ENCODE assay signal across 8 cellular contexts in the genomic region with DNA sequence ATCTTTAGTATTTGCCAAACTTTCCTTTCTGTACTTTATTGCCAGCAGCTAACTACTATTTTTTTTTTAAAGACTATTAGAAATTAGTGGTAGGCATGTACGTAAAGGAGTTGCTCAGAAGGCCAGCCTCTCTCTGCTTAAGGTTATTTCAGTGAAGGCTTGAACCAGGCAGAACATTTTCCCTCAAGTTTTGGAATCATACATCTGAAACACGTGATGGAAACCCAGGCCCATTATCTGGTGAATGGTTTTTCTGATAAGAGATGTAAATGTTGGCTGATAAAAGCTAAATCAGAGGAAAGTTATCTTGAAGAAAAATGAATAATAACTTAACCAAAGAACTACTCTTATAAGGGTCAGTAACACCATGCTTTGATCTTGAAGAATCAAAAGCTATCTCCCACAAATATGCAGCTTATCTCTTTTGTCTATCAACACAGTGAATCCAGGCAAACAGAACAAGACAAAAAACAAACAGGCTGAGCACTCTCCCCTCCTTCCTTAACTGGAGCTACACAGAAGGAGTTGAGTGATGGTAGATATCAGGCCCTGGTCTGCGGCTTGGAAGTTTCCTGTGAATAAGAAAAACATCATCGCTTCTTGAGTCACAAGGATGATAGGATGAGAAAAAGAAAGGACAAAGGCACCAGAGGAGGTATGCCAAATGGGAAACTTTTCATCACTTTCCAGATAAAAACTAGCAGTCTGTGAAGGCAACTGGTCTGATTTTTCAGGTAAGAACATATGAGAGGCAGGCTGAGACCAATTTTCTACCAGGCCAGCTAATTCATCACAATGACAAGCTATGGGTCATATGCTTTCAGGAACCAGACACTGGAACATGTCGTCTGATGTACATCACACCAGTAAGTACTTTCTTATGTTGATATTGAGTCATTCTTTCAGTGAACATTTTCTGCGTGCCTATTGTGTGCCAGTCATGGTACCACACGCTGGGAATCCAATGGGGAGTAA.
DNase-seq lines count a peak whose midpoint lies in the region; ATAC-seq and TF ChIP-seq lines count a peak whose summit lies in the region.

No MANE protein-coding gene starts in this region.

- peak overlapping the region; percentile 96 for H3K27ac Mint-ChIP-seq in activated CD8-positive, alpha-beta T cell treated with anti-CD3 and anti-CD28 coated beads for 36 hours

- peaks cover 6% of the 10 kb centered on the region for H3K9me3 Mint-ChIP-seq in activated CD8-positive, alpha-beta T cell treated with anti-CD3 and anti-CD28 coated beads for 36 hours

- H3K79me2 ChIP-seq in hepatocyte: peaks cover 18% of the 10 kb centered on the region

- H3K4me1 Mint-ChIP-seq in activated CD8-positive, alpha-beta T cell treated with anti-CD3 and anti-CD28 coated beads for 36 hours (ENCODE audit: low read depth): peaks cover 72% of the 10 kb centered on the region

- 27% methylated on average over 7 of the region's 7 CpGs for WGBS in hepatocyte (ENCODE audit: low lambda C conversion rate, missing lambda C conversion rate)
- WGBS in aorta, 2 donors: 65 to 70% methylated on average over 7 of the region's 7 CpGs

- DNase-seq in stimulated activated CD4-positive, alpha-beta T cell treated with anti-CD3 and anti-CD28 coated beads, Interleukin-1b, Interleukin-23, amount 100 ng/mL, for 48 hours: peak; percentile 68
- no peak for DNase-seq in stimulated activated CD4-positive, alpha-beta T cell treated with anti-CD3 and anti-CD28 coated beads, Interleukin-12 subunit alpha, Interleukin-12 subunit beta, amount 100 ng/mL, for 4 hours
- DNase-seq in activated CD8-positive, alpha-beta T cell treated with anti-CD3 and anti-CD28 coated beads for 36 hours: peak; percentile 75
- DNase-seq in hepatocyte (ENCODE audit: low spot score) (peak; percentile 30), GM13977 (ENCODE audit: low spot score) (no peak), SIG-M5 treated with dmso at 0.1 percent for 504 hours (lab: John Stamatoyannopoulos, UW; ENCODE audit: unreplicated experiment) (no peak), aorta (no peak)

- H3K4me1 ChIP-seq in hepatocyte (ENCODE audit: insufficient read depth): peaks cover 28% of the 10 kb centered on the region
- no peaks in the 10 kb centered on the region for H3K4me1 ChIP-seq in aorta (ENCODE audit: control insufficient read depth in 1 of 2, insufficient read depth in 2 of 2, low read length in 2 of 2)

- ATAC-seq in activated CD8-positive, alpha-beta T cell treated with anti-CD3 and anti-CD28 coated beads for 36 hours: peak; percentile 79
- ATAC-seq in GM18873 (IDR thresholded peaks at IDR 0.05; ENCODE audit: low FRiP score, unreplicated experiment) (no peak), aorta (ENCODE audit: low FRiP score) (no peak)

- in situ Hi-C loops in GM13977 (cut with MboI; ENCODE audit: low pct_unique_long_range_greater_than_20kb, low sequenced_read_pairs, unreplicated experiment): loop anchor here (25.0 kb wide), 1 partner anchor 97 kb away; the partner anchor contains the start of gene STK17B

- peak overlapping the region; percentile 68 for H3K4me3 Mint-ChIP-seq in activated CD8-positive, alpha-beta T cell treated with anti-CD3 and anti-CD28 coated beads for 36 hours

- H4K20me1 ChIP-seq in hepatocyte (ENCODE audit: insufficient read depth, poor library complexity, severe bottlenecking): no peaks in the 10 kb centered on the region

- intact Hi-C loops in activated CD8-positive, alpha-beta T cell treated with anti-CD3 and anti-CD28 coated beads for 36 hours (cut with micrococcal nuclease): loop anchor here (1.0 to 5.0 kb wide), 2 partner anchors 19 to 87 kb away; partner anchors contain the start of gene STK17B
- intact Hi-C loops in aorta (cut with DNase I): no loop called here

- POLR2A ChIA-PET in activated CD8-positive, alpha-beta T cell treated with anti-CD3 and anti-CD28 coated beads for 36 hours (lab: Charles Lee): interaction anchor here (0.5 to 12.9 kb wide), 27 partner anchors 8 to 125 kb away, joined by 3 to 158 read pairs (median 6); partner anchors contain the start of gene STK17B

- H3K36me3 Mint-ChIP-seq in activated CD8-positive, alpha-beta T cell treated with anti-CD3 and anti-CD28 coated beads for 36 hours (ENCODE audit: low read depth): peaks cover 12% of the 10 kb centered on the region

- H3K9me2 ChIP-seq in hepatocyte (replicated peaks; ENCODE audit: insufficient read depth): no peaks in the 10 kb centered on the region

- no peaks in the 10 kb centered on the region for H3K36me3 ChIP-seq in hepatocyte (replicated peaks; ENCODE audit: insufficient read depth, low read depth)
- H3K36me3 ChIP-seq in aorta (ENCODE audit: control insufficient read depth in 1 of 2, insufficient read depth in 2 of 2, low read length in 1 of 2): no peaks in the 10 kb centered on the region

- H3K4me2 ChIP-seq in hepatocyte: peak overlapping the region; percentile 60

- peak overlapping the region; percentile 86 for H3K27ac ChIP-seq in hepatocyte
- H3K27ac ChIP-seq in aorta (ENCODE audit: low read depth in 1 of 2, low read length in 2 of 2): no peak overlapping the region

- H3K9me3 ChIP-seq in hepatocyte (ENCODE audit: low read depth): no peaks in the 10 kb centered on the region
- no peaks in the 10 kb centered on the region for H3K9me3 ChIP-seq in aorta (ENCODE audit: control insufficient read depth, low read length)

- no peak for TF ChIP-seq CTCF in activated CD8-positive, alpha-beta T cell treated with anti-CD3 and anti-CD28 coated beads for 36 hours (IDR thresholded peaks at IDR 0.05)
- TF ChIP-seq CTCF in hepatocyte (IDR thresholded peaks at IDR 0.05; ENCODE audit: poor library complexity) (no peak), GM13977 (IDR thresholded peaks at IDR 0.05; ENCODE audit: extremely low read depth, insufficient read depth, missing control alignments) (no peak)

- CTCF ChIA-PET in activated CD8-positive, alpha-beta T cell treated with anti-CD3 and anti-CD28 coated beads for 36 hours (lab: Charles Lee): interaction anchor here (0.6 to 4.7 kb wide), 20 partner anchors 8 to 182 kb away, joined by 3 to 31 read pairs (median 4); partner anchors contain the start of gene STK17B

- no peak overlapping the region for H3K4me3 ChIP-seq in hepatocyte
- no peak overlapping the region for H3K4me3 ChIP-seq in aorta (ENCODE audit: low read length in 2 of 2)

- peak overlapping the region; percentile 8 for H2AFZ ChIP-seq in hepatocyte

- H3K27me3 Mint-ChIP-seq in activated CD8-positive, alpha-beta T cell treated with anti-CD3 and anti-CD28 coated beads for 36 hours: no peaks in the 10 kb centered on the region

- H3K27me3 ChIP-seq in hepatocyte (no peaks in the 10 kb centered on the region), aorta (ENCODE audit: control insufficient read depth in 1 of 2, insufficient read depth in 2 of 2, low read length in 1 of 2) (no peaks in the 10 kb centered on the region)

Comparison
In these comparisons a context has a peak if more than half of its experiments do, and no peak if none do; other contexts are left out.
1. DNase-seq: peak in stimulated activated CD4-positive, alpha-beta T cell treated with anti-CD3 and anti-CD28 coated beads, Interleukin-1b, Interleukin-23, amount 100 ng/mL, for 48 hours (single experiment), activated CD8-positive, alpha-beta T cell treated with anti-CD3 and anti-CD28 coated beads for 36 hours (single experiment) and hepatocyte (single experiment); none in stimulated activated CD4-positive, alpha-beta T cell treated with anti-CD3 and anti-CD28 coated beads, Interleukin-12 subunit alpha, Interleukin-12 subunit beta, amount 100 ng/mL, for 4 hours (single experiment), GM13977 (single experiment), SIG-M5 treated with dmso at 0.1 percent for 504 hours (single experiment) and aorta (0 of 2).